In the genomic region with DNA sequence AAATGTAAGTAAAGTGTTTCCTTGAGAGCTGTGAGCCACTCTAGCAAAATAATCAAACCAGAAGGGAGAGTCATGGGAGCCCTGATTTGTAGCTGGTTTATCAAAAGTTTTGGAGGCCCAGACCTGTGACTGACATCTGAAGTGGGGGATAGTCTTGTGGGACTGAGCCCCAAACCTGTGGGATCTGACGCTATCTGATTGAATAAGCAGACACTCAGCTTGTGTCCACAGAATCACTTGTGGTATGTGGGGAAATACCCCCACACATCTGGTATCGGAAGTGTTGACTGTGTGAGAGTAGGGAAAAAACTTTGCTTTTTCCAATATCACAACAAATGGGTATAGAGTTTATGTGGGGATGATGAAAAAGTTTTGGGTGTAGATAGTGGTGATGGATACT, we compare ENCODE assay signal across 24 cellular contexts. TPM values are rescaled to one million over a fixed set of nuclear protein-coding genes. Genes with fewer than 3 reads are reported as not detected.
DNase-seq lines count a peak whose midpoint lies in the region; ATAC-seq, FAIRE-seq and TF ChIP-seq lines count a peak whose summit lies in the region.
"Had no signal": no experiment of that assay in that cellular context is flagged by ENCODE, and none has a peak within 500 bp of the region (broad histone marks: within the 10 kb centered on the region; RNA-seq: fewer than 3 reads in every experiment).

No MANE protein-coding gene starts in this region.

- no peak for FAIRE-seq in GM12878 (lab: Jason Lieb, UNC)

- H3K9me3 Mint-ChIP-seq in activated CD8-positive, alpha-beta T cell treated with anti-CD3 and anti-CD28 coated beads for 36 hours = no peaks in the 10 kb centered on the region
- H3K9me3 Mint-ChIP-seq in activated CD8-positive, alpha-beta T cell treated with anti-CD3 and anti-CD28 coated beads, Interleukin-2, amount 10 ng/mL, durations not matched to agents 7 days and 5 days (ENCODE audit: insufficient read depth) = no peaks in the 10 kb centered on the region
- H3K9me3 Mint-ChIP-seq: dendritic cell treated with granulocyte-macrophage colony-stimulating factor and Interleukin-4, amounts not matched to agents 40 ng/mL and 50 ng/mL, for 4 days; neural crest cell; T-helper 1 cell treated with Interleukin-12 subunit alpha and Interleukin-12 subunit beta and Interleukin-4 antibody, amounts not matched to agents 30 μg/mL and 1 μg/mL, for 36 hours; type B pancreatic cell had no signal

- H3K9ac ChIP-seq in GM12878 (ENCODE audit: control insufficient read depth, insufficient read depth, low read length) = no peak overlapping the region

- TF ChIP-seq RAD21 in GM12878 (IDR thresholded peaks at IDR 0.05; ENCODE audit: insufficient read depth, low read depth, low read length) = no peak

- POLR2A ChIA-PET in activated CD8-positive, alpha-beta T cell treated with anti-CD3 and anti-CD28 coated beads for 36 hours (lab: Charles Lee) = no interaction called here
- POLR2A ChIA-PET in activated CD8-positive, alpha-beta T cell treated with anti-CD3 and anti-CD28 coated beads, Interleukin-2, amount 10 ng/mL, durations not matched to agents 7 days and 5 days (lab: Charles Lee) = no interaction called here
- POLR2A ChIA-PET in GM12878 (lab: Charles Lee) = no interaction called here

- H3K27ac Mint-ChIP-seq in activated CD8-positive, alpha-beta T cell treated with anti-CD3 and anti-CD28 coated beads for 36 hours = no peak overlapping the region
- H3K27ac Mint-ChIP-seq in activated CD8-positive, alpha-beta T cell treated with anti-CD3 and anti-CD28 coated beads, Interleukin-2, amount 10 ng/mL, durations not matched to agents 7 days and 5 days = no peak overlapping the region
- H3K27ac Mint-ChIP-seq: dendritic cell treated with granulocyte-macrophage colony-stimulating factor and Interleukin-4, amounts not matched to agents 40 ng/mL and 50 ng/mL, for 4 days; progenitor cell of endocrine pancreas; T-helper 1 cell treated with Interleukin-12 subunit alpha and Interleukin-12 subunit beta and Interleukin-4 antibody, amounts not matched to agents 30 μg/mL and 1 μg/mL, for 36 hours; type B pancreatic cell had no signal

- H3K27ac ChIP-seq in GM12878 (ENCODE audit: control insufficient read depth, insufficient read depth) (no peak overlapping the region), gastroesophageal sphincter (no peak overlapping the region)
- H3K27ac ChIP-seq: sigmoid colon had no signal

- no peak overlapping the region for H3K4me2 ChIP-seq in GM12878 (ENCODE audit: control insufficient read depth, insufficient read depth)

- SMC1A ChIA-PET in GM12878 (lab: Charles Lee; ENCODE audit: uncharacterized antibody, unreplicated experiment) = interaction anchor here (0.8 kb wide), 1 partner anchor 14 kb away, joined by 3 read pairs; no protein-coding TSS in a partner anchor

- H3K79me2 ChIP-seq in GM12878 (ENCODE audit: control insufficient read depth, insufficient read depth, low read length) = no peaks in the 10 kb centered on the region

- RAD21 ChIA-PET in GM12878 (lab: Charles Lee; ENCODE audit: unreplicated experiment) = interaction anchor here (0.7 kb wide), 1 partner anchor 340 kb away, joined by 3 read pairs; no protein-coding TSS in a partner anchor

- no TSS peak for BruUV-seq in GM12878 (replicated peaks; lab: Mats Ljungman, UMichigan)

- H2AFZ ChIP-seq in GM12878 (ENCODE audit: control insufficient read depth, low read depth, low read length) = no peak overlapping the region

- H3K36me3 ChIP-seq in GM12878 (ENCODE audit: control insufficient read depth in 2 of 2, insufficient read depth in 2 of 2, low read length in 1 of 2) = no peaks in the 10 kb centered on the region
- H3K36me3 ChIP-seq in gastroesophageal sphincter = no peaks in the 10 kb centered on the region
- H3K36me3 ChIP-seq: sigmoid colon had no signal

- peak; percentile 65 for ATAC-seq in activated CD8-positive, alpha-beta T cell treated with anti-CD3 and anti-CD28 coated beads for 36 hours
- no peak for ATAC-seq in activated CD8-positive, alpha-beta T cell treated with anti-CD3 and anti-CD28 coated beads, Interleukin-2, amount 10 ng/mL, durations not matched to agents 7 days and 5 days
- ATAC-seq in HG02885 (IDR thresholded peaks at IDR 0.05; ENCODE audit: poor library complexity, unreplicated experiment) (peak; percentile 59), GM12878 (no peak), gastroesophageal sphincter (no peak)

- 0% methylated on average over 2 of the region's 2 CpGs for WGBS in GM12878 (ENCODE audit: insufficient coverage, insufficient replicate concordance, low lambda C conversion rate, missing lambda C conversion rate)
- 93% methylated on average over 2 of the region's 2 CpGs; no CpG with 5 or more reads in 1 of the 2 donors for WGBS in gastroesophageal sphincter (ENCODE audit: low coverage in 1 of 2), 2 donors

- H3K4me3 ChIP-seq in GM12865 (ENCODE audit: low read depth, low read length) (no peak overlapping the region), GM12878 (no peak overlapping the region), gastroesophageal sphincter (no peak overlapping the region)
- H3K4me3 ChIP-seq: lung, sigmoid colon had no signal

- in situ Hi-C loops in GM12878 (cut with MboI) = no loop called here

- H4K20me1 ChIP-seq in GM12878 (ENCODE audit: control insufficient read depth, insufficient read depth) = no peaks in the 10 kb centered on the region

- CTCF ChIA-PET in activated CD8-positive, alpha-beta T cell treated with anti-CD3 and anti-CD28 coated beads for 36 hours (lab: Charles Lee) = no interaction called here
- CTCF ChIA-PET in activated CD8-positive, alpha-beta T cell treated with anti-CD3 and anti-CD28 coated beads, Interleukin-2, amount 10 ng/mL, durations not matched to agents 7 days and 5 days (lab: Charles Lee) = no interaction called here
- CTCF ChIA-PET in GM12878 (lab: Yijun Ruan, JAX) = no interaction called here

- TF ChIP-seq CTCF in activated CD8-positive, alpha-beta T cell treated with anti-CD3 and anti-CD28 coated beads for 36 hours (IDR thresholded peaks at IDR 0.05) = no peak
- TF ChIP-seq CTCF in GM12865 (IDR thresholded peaks at IDR 0.05; ENCODE audit: insufficient read depth, low read depth, low read length, missing control alignments) (no peak), GM12878 (IDR thresholded peaks at IDR 0.05 in 2 of 3, conservative IDR thresholded peaks at IDR 0.05 in 1 of 3; ENCODE audit: control insufficient read depth in 2 of 3, extremely low read depth in 1 of 3, insufficient read depth in 1 of 3, low read depth in 3 of 3, low read length in 3 of 3) (no peak), gastroesophageal sphincter (IDR thresholded peaks at IDR 0.05) (no peak)

- intact Hi-C loops in activated CD8-positive, alpha-beta T cell treated with anti-CD3 and anti-CD28 coated beads for 36 hours (cut with micrococcal nuclease) = no loop called here
- intact Hi-C loops in GM12878 (cut with micrococcal nuclease; ENCODE audit: unreplicated experiment) = no loop called here

- H3K27me3 ChIP-seq in GM12878 (replicated peaks in 1 of 2; ENCODE audit: control insufficient read depth in 2 of 2, insufficient read depth in 2 of 2, low read length in 1 of 2) = no peaks in the 10 kb centered on the region
- no peaks in the 10 kb centered on the region for H3K27me3 ChIP-seq in gastroesophageal sphincter
- H3K27me3 ChIP-seq: sigmoid colon had no signal

- no peak for TF ChIP-seq POLR2A in GM12878 (IDR thresholded peaks at IDR 0.05; ENCODE audit: low read depth, low read length)
- no peak for TF ChIP-seq POLR2A in gastroesophageal sphincter (IDR thresholded peaks at IDR 0.05)

- H3K27me3 Mint-ChIP-seq in activated CD8-positive, alpha-beta T cell treated with anti-CD3 and anti-CD28 coated beads for 36 hours = no peaks in the 10 kb centered on the region
- H3K27me3 Mint-ChIP-seq in activated CD8-positive, alpha-beta T cell treated with anti-CD3 and anti-CD28 coated beads, Interleukin-2, amount 10 ng/mL, durations not matched to agents 7 days and 5 days (ENCODE audit: low read depth) = no peaks in the 10 kb centered on the region
- H3K27me3 Mint-ChIP-seq: dendritic cell treated with granulocyte-macrophage colony-stimulating factor and Interleukin-4, amounts not matched to agents 40 ng/mL and 50 ng/mL, for 4 days; progenitor cell of endocrine pancreas; type B pancreatic cell had no signal

- H3K4me1 ChIP-seq in GM12878 (ENCODE audit: control insufficient read depth, insufficient read depth, low read length) (no peaks in the 10 kb centered on the region), gastroesophageal sphincter (no peaks in the 10 kb centered on the region)
- H3K4me1 ChIP-seq: sigmoid colon had no signal

- no peaks in the 10 kb centered on the region for H3K36me3 Mint-ChIP-seq in activated CD8-positive, alpha-beta T cell treated with anti-CD3 and anti-CD28 coated beads for 36 hours (ENCODE audit: low read depth)
- H3K36me3 Mint-ChIP-seq in activated CD8-positive, alpha-beta T cell treated with anti-CD3 and anti-CD28 coated beads, Interleukin-2, amount 10 ng/mL, durations not matched to agents 7 days and 5 days (ENCODE audit: low read depth) = no peaks in the 10 kb centered on the region
- H3K36me3 Mint-ChIP-seq: type B pancreatic cell had no signal

- peak; percentile 19 for DNase-seq in activated CD8-positive, alpha-beta T cell treated with anti-CD3 and anti-CD28 coated beads for 36 hours
- no peak for DNase-seq in activated CD8-positive, alpha-beta T cell treated with anti-CD3 and anti-CD28 coated beads, Interleukin-2, amount 10 ng/mL, durations not matched to agents 7 days and 5 days
- DNase-seq in GM12865 (ENCODE audit: low read depth) (peak; percentile 2), GM12878 (ENCODE audit: low read depth, low spot score) (no peak), NCI-H345 (lab: John Stamatoyannopoulos, UW) (no peak), nucleus accumbens (lab: John Stamatoyannopoulos, UW) (no peak)
- DNase-seq: activated effector memory CD4-positive, alpha-beta T cell treated with anti-CD3 and anti-CD28 coated beads, Interleukin-2, amount 50 U/mL, for 16 hours; anterior cingulate cortex; DMS79 treated with DMSO at 0.1 percent for 48 hours; glutamatergic neuron; GOT3; kidney glomerular epithelial cell; MM.1S; NCI-H1436 treated with DMSO at 0.1 percent for 48 hours; NCI-H526; sigmoid colon had no signal

- peaks cover 5% of the 10 kb centered on the region for H3K4me1 Mint-ChIP-seq in activated CD8-positive, alpha-beta T cell treated with anti-CD3 and anti-CD28 coated beads for 36 hours (ENCODE audit: low read depth)
- H3K4me1 Mint-ChIP-seq in activated CD8-positive, alpha-beta T cell treated with anti-CD3 and anti-CD28 coated beads, Interleukin-2, amount 10 ng/mL, durations not matched to agents 7 days and 5 days (ENCODE audit: low read depth) = peaks cover 4% of the 10 kb centered on the region
- H3K4me1 Mint-ChIP-seq: neural crest cell had no signal

- H3K9me3 ChIP-seq in GM12878 (replicated peaks; ENCODE audit: control insufficient read depth, insufficient read depth, low read length) (no peaks in the 10 kb centered on the region), gastroesophageal sphincter (no peaks in the 10 kb centered on the region)
- H3K9me3 ChIP-seq: sigmoid colon had no signal

- TF ChIP-seq EP300 in GM12878 (IDR thresholded peaks at IDR 0.05; ENCODE audit: borderline replicate concordance in 1 of 2, control insufficient read depth in 1 of 2, low read depth in 2 of 2, low read length in 2 of 2) = no peak
- TF ChIP-seq EP300 in gastroesophageal sphincter (IDR thresholded peaks at IDR 0.05) = no peak

- no peak overlapping the region for H3K4me3 Mint-ChIP-seq in activated CD8-positive, alpha-beta T cell treated with anti-CD3 and anti-CD28 coated beads for 36 hours
- no peak overlapping the region for H3K4me3 Mint-ChIP-seq in activated CD8-positive, alpha-beta T cell treated with anti-CD3 and anti-CD28 coated beads, Interleukin-2, amount 10 ng/mL, durations not matched to agents 7 days and 5 days
- H3K4me3 Mint-ChIP-seq: dendritic cell treated with granulocyte-macrophage colony-stimulating factor and Interleukin-4, amounts not matched to agents 40 ng/mL and 50 ng/mL, for 4 days; neural crest cell; T-helper 1 cell treated with Interleukin-12 subunit alpha and Interleukin-12 subunit beta and Interleukin-4 antibody, amounts not matched to agents 30 μg/mL and 1 μg/mL, for 36 hours; type B pancreatic cell had no signal

RNA-seq across cellular contexts. Expression of gene FUNDC1, which starts 35.4 kb away (rescaled TPM):
- 10 to 100 TPM; 11.6 to 11.9 TPM for total RNA-seq in activated CD8-positive, alpha-beta T cell treated with anti-CD3 and anti-CD28 coated beads for 36 hours
- total RNA-seq in activated CD8-positive, alpha-beta T cell treated with anti-CD3 and anti-CD28 coated beads, Interleukin-2, amount 10 ng/mL, durations not matched to agents 7 days and 5 days = 10 to 100 TPM in 1 of 2 experiments, 1 to 10 TPM in 1; 9.8 to 11.8 TPM
- 3.1 and 4.4 TPM in 2 replicates for total RNA-seq in GM12878 (2013; cell fraction: nucleolus; rRNA removed)
- total RNA-seq in GM12878 (2014; rRNA removed) (10.0 and 15.0 TPM in 2 replicates), GM12878 (2014; rRNA removed; fragmentation: Illumina TruSeq; extraction: Trizol) (18.3 TPM in 2 replicates), GM12878 (2021) (11.1 and 11.8 TPM in 2 replicates), gastroesophageal sphincter (10 to 100 TPM in 3 of 4 donors, 1 to 10 TPM in 1; 9.1 to 16.5 (median 11.7) TPM)
- polyA plus RNA-seq in GM12878 (2011; ENCODE audit: low read depth) = 8.9 TPM
- polyA plus RNA-seq in GM12878 (2011; rRNA removed) (21.0 and 32.5 TPM in 2 replicates), GM12878 (2014; fragmentation: Illumina TruSeq; extraction: Trizol) (17.7 and 20.9 TPM in 2 replicates), GM12878 (2014; fragmentation: Nextera tagmentation; extraction: Ambion mirVana) (10 to 100 TPM; 22.7 to 25.1 TPM), GM12878 (2014; rRNA removed) (11.2 and 13.5 TPM in 2 replicates), GM12878 (2016; fragmentation: Nextera tagmentation; extraction: Ambion mirVana) (10 to 100 TPM; 14.4 to 16.0 TPM)
- polyA plus RNA-seq in GM12878 (2011; cell fraction: cytosol; rRNA removed) = 8.7 and 11.0 TPM in 2 replicates
- polyA plus RNA-seq in GM12878 (2011; cell fraction: nucleus; rRNA removed) = 4.0 and 4.8 TPM in 2 replicates
- 13.8 and 14.4 TPM in 2 replicates for polyA plus RNA-seq in GM12878 (2012)
- 5.9 and 6.1 TPM in 2 replicates for polyA minus RNA-seq in GM12878 (2011; rRNA and poly(A)+ RNA removed)
- 3.1 and 3.6 TPM in 2 replicates for polyA minus RNA-seq in GM12878 (2011; cell fraction: cytosol; rRNA and poly(A)+ RNA removed)
- polyA minus RNA-seq in GM12878 (2011; cell fraction: nucleus; rRNA and poly(A)+ RNA removed) = 1.8 and 1.9 TPM in 2 replicates

Comparison
In these comparisons a context has a peak if more than half of its experiments do, and no peak if none do; other contexts are left out.
1. ATAC-seq: peak in activated CD8-positive, alpha-beta T cell treated with anti-CD3 and anti-CD28 coated beads for 36 hours (single experiment) and HG02885 (single experiment); none in activated CD8-positive, alpha-beta T cell treated with anti-CD3 and anti-CD28 coated beads, Interleukin-2, amount 10 ng/mL, durations not matched to agents 7 days and 5 days (single experiment), GM12878 (single experiment) and gastroesophageal sphincter (single experiment).
2. DNase-seq: peak in activated CD8-positive, alpha-beta T cell treated with anti-CD3 and anti-CD28 coated beads for 36 hours (single experiment) and GM12865 (single experiment); none in activated CD8-positive, alpha-beta T cell treated with anti-CD3 and anti-CD28 coated beads, Interleukin-2, amount 10 ng/mL, durations not matched to agents 7 days and 5 days (single experiment), GM12878 (single experiment), NCI-H345 (single experiment) and nucleus accumbens (0 of 56).